31 cellular contexts compared by ENCODE assay signal in genomic region chr21:31084689-31085088, GRCh38. TPM values are rescaled to one million over a fixed set of nuclear protein-coding genes. Genes with fewer than 3 reads are reported as not detected.
"Had no signal": no experiment of that assay in that cellular context is flagged by ENCODE, and none has a peak within 500 bp of the region (broad histone marks: within the 10 kb centered on the region; RNA-seq: fewer than 3 reads in every experiment).

No MANE protein-coding gene starts in this region.

- H3K36me3 Mint-ChIP-seq: mesothelial cell of epicardium, naive B cell had no signal

- H3K4me3 Mint-ChIP-seq: mesothelial cell of epicardium, naive B cell had no signal

- H3K27ac ChIP-seq: colonic mucosa, dorsolateral prefrontal cortex, esophagus squamous epithelium, gastrocnemius medialis, heart right ventricle, left ventricle myocardium inferior, lower lobe of right lung had no signal

- H3K4me1 ChIP-seq: colonic mucosa, gastrocnemius medialis had no signal

- DNase-seq: colonic mucosa; dermis blood vessel endothelial cell; dorsolateral prefrontal cortex; effector CD4-positive, alpha-beta T cell; effector memory CD4-positive, alpha-beta T cell; esophagus squamous epithelium; foreskin fibroblast; foreskin melanocyte; gastrocnemius medialis; glutamatergic neuron; head of caudate nucleus; heart right ventricle; hippocampal formation; left cardiac atrium; left ventricle myocardium inferior; lower lobe of right lung; mesenchymal stem cell; mucosa of descending colon; naive B cell had no signal

- H3K9me3 ChIP-seq: colonic mucosa, esophagus squamous epithelium, gastrocnemius medialis, heart right ventricle, left ventricle myocardium inferior, lower lobe of right lung, mucosa of descending colon had no signal

- H3K27me3 ChIP-seq: colonic mucosa, dorsolateral prefrontal cortex, gastrocnemius medialis had no signal

- H3K36me3 ChIP-seq: colonic mucosa, esophagus squamous epithelium, gastrocnemius medialis, heart right ventricle, left ventricle myocardium inferior, lower lobe of right lung had no signal

- ATAC-seq: gastrocnemius medialis, heart right ventricle, left cardiac atrium, lower lobe of right lung, mucosa of descending colon had no signal

- FAIRE-seq: endothelial cell of umbilical vein, islet of Langerhans, keratinocyte had no signal

- H3K4me1 Mint-ChIP-seq: mesothelial cell of epicardium had no signal

- H3K4me3 ChIP-seq: colonic mucosa, dorsolateral prefrontal cortex, esophagus squamous epithelium, gastrocnemius medialis, heart right ventricle, left ventricle myocardium inferior, lower lobe of right lung, mucosa of descending colon had no signal

- H3K9me3 Mint-ChIP-seq: mesothelial cell of epicardium had no signal

RNA-seq across cellular contexts. Expression of gene KRTAP19-8, which starts 46.4 kb away (rescaled TPM):
- total RNA-seq: colonic mucosa, dermis blood vessel endothelial cell, dorsolateral prefrontal cortex, endothelial cell of umbilical vein, epithelial cell of proximal tubule, esophagus squamous epithelium, gastrocnemius medialis, glomerular endothelial cell, heart right ventricle, kidney epithelial cell, left cardiac atrium, left ventricle myocardium inferior, lower leg skin, lower lobe of right lung, lung microvascular endothelial cell, mesenteric fat pad, mesothelial cell of epicardium, mucosa of descending colon, myocyte had no signal
- polyA plus RNA-seq: endothelial cell of umbilical vein, esophagus, heart right ventricle, keratinocyte had no signal
